ENCODE assay signal across 11 cellular contexts in the genomic region with DNA sequence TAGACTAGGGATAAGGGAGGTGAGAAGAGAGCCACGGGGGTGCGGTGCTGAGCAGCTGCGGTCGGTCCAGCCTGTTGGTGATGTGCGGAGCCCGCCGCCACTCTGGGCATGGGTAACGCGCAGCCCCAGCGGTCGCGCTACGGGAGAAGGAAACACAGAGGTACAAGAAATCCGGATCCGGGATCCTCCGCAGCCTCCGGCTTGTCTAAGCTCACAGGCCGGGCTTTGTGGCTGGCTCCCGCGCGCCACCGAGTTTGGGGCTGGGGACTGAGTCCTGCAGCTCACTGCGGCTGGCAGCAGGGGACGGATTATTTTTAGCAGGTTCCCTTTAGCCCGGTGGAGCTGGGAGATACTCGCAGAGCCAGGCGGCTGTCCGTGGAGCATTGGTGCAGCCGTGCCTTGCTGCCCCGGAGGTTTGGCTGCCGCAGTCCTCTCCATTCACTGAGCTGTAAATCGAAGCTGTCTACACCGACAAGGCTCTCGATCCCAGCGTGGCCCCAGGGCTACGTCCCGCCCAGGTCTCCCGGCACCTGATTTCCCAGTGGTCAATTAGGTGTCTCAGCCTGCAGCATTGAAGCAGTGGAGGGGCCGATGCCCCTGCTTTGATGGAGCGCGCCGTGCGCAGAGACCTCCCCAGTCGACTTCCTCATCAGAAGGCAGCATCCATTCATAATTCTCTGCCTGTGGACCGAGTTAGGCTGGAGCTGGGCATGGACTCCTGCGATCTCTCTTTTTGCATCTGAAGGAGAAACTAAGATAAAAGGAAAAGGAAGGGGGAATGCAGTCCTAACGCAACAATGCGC.
DNase-seq lines count a peak whose midpoint lies in the region; ATAC-seq and TF ChIP-seq lines count a peak whose summit lies in the region.
"Had no signal": no experiment of that assay in that cellular context is flagged by ENCODE, and none has a peak within 500 bp of the region (broad histone marks: within the 10 kb centered on the region; RNA-seq: fewer than 3 reads in every experiment).

No MANE protein-coding gene starts in this region.

- H3K36me3 ChIP-seq in vagina, result no peaks in the 10 kb centered on the region
- no peaks in the 10 kb centered on the region for H3K36me3 ChIP-seq in Caco-2 (ENCODE audit: control insufficient read depth, insufficient read depth, low read length)

- POLR2A ChIA-PET in Caco-2 (lab: Charles Lee), result no interaction called here

- peaks cover 7% of the 10 kb centered on the region for H3K4me1 ChIP-seq in vagina
- no peaks in the 10 kb centered on the region for H3K4me1 ChIP-seq in Caco-2

- no peak for TF ChIP-seq POLR2A in vagina (IDR thresholded peaks at IDR 0.05)

- H3K27me3 Mint-ChIP-seq in effector memory CD8-positive, alpha-beta T cell, result peaks cover 6 to 16% of the 10 kb centered on the region in 2 donors
- H3K27me3 Mint-ChIP-seq in Caco-2 (ENCODE audit: insufficient read depth, unreplicated experiment), result no peaks in the 10 kb centered on the region

- H3K9me3 ChIP-seq in vagina (no peaks in the 10 kb centered on the region), Caco-2 (no peaks in the 10 kb centered on the region)

- no peaks in the 10 kb centered on the region for H3K36me3 Mint-ChIP-seq in effector memory CD8-positive, alpha-beta T cell (ENCODE audit: insufficient read depth)
- H3K36me3 Mint-ChIP-seq in Caco-2 (ENCODE audit: insufficient read depth, unreplicated experiment), result no peaks in the 10 kb centered on the region

- H3K27ac ChIP-seq in vagina, result no peak overlapping the region

- H3K9me3 Mint-ChIP-seq in effector memory CD8-positive, alpha-beta T cell, result no peaks in the 10 kb centered on the region
- H3K9me3 Mint-ChIP-seq in Caco-2 (ENCODE audit: unreplicated experiment), result no peaks in the 10 kb centered on the region

- ATAC-seq in Right ventricle myocardium superior (ENCODE audit: poor library complexity) (peak; percentile 79), GM18502 (IDR thresholded peaks at IDR 0.05; ENCODE audit: poor library complexity, unreplicated experiment) (no peak), HG02870 (IDR thresholded peaks at IDR 0.05; ENCODE audit: unreplicated experiment) (no peak)
- peak; percentile 27 for ATAC-seq in effector memory CD8-positive, alpha-beta T cell (replicated peaks)
- ATAC-seq: HCT116 had no signal

- H3K27me3 ChIP-seq in vagina (no peaks in the 10 kb centered on the region), Caco-2 (replicated peaks; ENCODE audit: control insufficient read depth, insufficient read depth, low read length) (no peaks in the 10 kb centered on the region)

- no peak overlapping the region for H3K27ac Mint-ChIP-seq in effector memory CD8-positive, alpha-beta T cell
- no peak overlapping the region for H3K27ac Mint-ChIP-seq in Caco-2 (ENCODE audit: unreplicated experiment)

- intact Hi-C loops in Right ventricle myocardium superior (cut with DNase I), result no loop called here
- intact Hi-C loops in cardiac septum (cut with DNase I), result no loop called here
- intact Hi-C loops in vagina (cut with DNase I), result no loop called here
- intact Hi-C loops in Caco-2 (cut with micrococcal nuclease; ENCODE audit: unreplicated experiment), result no loop called here

- BruUV-seq in Caco-2 (replicated peaks; lab: Mats Ljungman, UMichigan), result no TSS peak

- CTCF ChIA-PET in Caco-2 (lab: Charles Lee), result no interaction called here

- H3K4me3 Mint-ChIP-seq in effector memory CD8-positive, alpha-beta T cell, result peak overlapping the region; percentile 80 to 81
- H3K4me3 Mint-ChIP-seq in Caco-2 (ENCODE audit: unreplicated experiment), result no peak overlapping the region

- H3K4me1 Mint-ChIP-seq in effector memory CD8-positive, alpha-beta T cell (ENCODE audit: low read depth in 2 of 2), result peaks cover 6 to 13% of the 10 kb centered on the region in 2 donors
- H3K4me1 Mint-ChIP-seq in Caco-2 (ENCODE audit: low read depth, unreplicated experiment), result no peaks in the 10 kb centered on the region

- no peak for DNase-seq in Right ventricle myocardium superior
- no peak for DNase-seq in cardiac septum (ENCODE audit: low spot score)
- no peak for DNase-seq in effector memory CD8-positive, alpha-beta T cell
- DNase-seq in myocyte (ENCODE audit: low read depth), result peak; percentile 26
- DNase-seq in vagina (ENCODE audit: extremely low spot score in 2 of 2), result no peak
- DNase-seq in Caco-2, result no peak
- DNase-seq: kidney glomerular epithelial cell, NCI-H1930 had no signal

- TF ChIP-seq CTCF in vagina (IDR thresholded peaks at IDR 0.05) (no peak), Caco-2 (IDR thresholded peaks at IDR 0.05; ENCODE audit: insufficient read depth in 1 of 2, low read depth in 1 of 2, low read length in 1 of 2, severe bottlenecking in 1 of 2, unreplicated experiment in 1 of 2) (no peak)

- peak overlapping the region; percentile 32 to 40 for H3K4me3 ChIP-seq in vagina
- H3K4me3 ChIP-seq in Caco-2 (ENCODE audit: low read depth, low read length), result no peak overlapping the region

Comparison
In these comparisons a context has a peak if more than half of its experiments do, and no peak if none do; other contexts are left out.
1. ATAC-seq: peak in Right ventricle myocardium superior (single experiment) and effector memory CD8-positive, alpha-beta T cell (single experiment); none in GM18502 (single experiment) and HG02870 (single experiment).